8 cellular contexts compared by ENCODE assay signal in genomic region chr1:150162862-150163706, GRCh38. TPM values are rescaled to one million over a fixed set of nuclear protein-coding genes. Genes with fewer than 3 reads are reported as not detected.
DNase-seq lines count a peak whose midpoint lies in the region; ATAC-seq and TF ChIP-seq lines count a peak whose summit lies in the region.

No MANE protein-coding gene starts in this region.

- no peak overlapping the region for H3K27ac Mint-ChIP-seq in activated T-cell treated with anti-CD3 and anti-CD28 coated beads, Interleukin-2, amount 50 U/mL, for 72 hours
- H3K27ac Mint-ChIP-seq in nephron: peak overlapping the region; percentile 97 to 99 (median 99)
- H3K27ac Mint-ChIP-seq in activated CD4-positive, alpha-beta memory T cell treated with anti-CD3 and anti-CD28 coated beads for 36 hours: no peak overlapping the region

- CTCF ChIA-PET in activated CD4-positive, alpha-beta memory T cell treated with anti-CD3 and anti-CD28 coated beads for 36 hours (lab: Charles Lee): interaction anchor here (0.8 to 13.4 kb wide), 2 partner anchors 88 to 200 kb away, joined by 3 to 180 read pairs; no protein-coding TSS in a partner anchor

- H3K4me1 ChIP-seq in HAP-1: peaks cover 16% of the 10 kb centered on the region

- H3K4me3 Mint-ChIP-seq in activated T-cell treated with anti-CD3 and anti-CD28 coated beads, Interleukin-2, amount 50 U/mL, for 72 hours: peak overlapping the region in 1 of 2 donors; percentile 42
- peak overlapping the region; percentile 63 to 73 (median 68) for H3K4me3 Mint-ChIP-seq in nephron
- H3K4me3 Mint-ChIP-seq in activated CD4-positive, alpha-beta memory T cell treated with anti-CD3 and anti-CD28 coated beads for 36 hours: no peak overlapping the region

- POLR2A ChIA-PET in activated CD4-positive, alpha-beta memory T cell treated with anti-CD3 and anti-CD28 coated beads for 36 hours (lab: Charles Lee): interaction anchor here (0.6 to 1.5 kb wide), 3 partner anchors 24 to 276 kb away, joined by 3 to 6 read pairs (median 4); partner anchors contain the start of gene VPS45

- peak; percentile 14 to 19 for ATAC-seq in activated T-cell treated with anti-CD3 and anti-CD28 coated beads, Interleukin-2, amount 50 U/mL, for 72 hours (replicated peaks in 1 of 2)
- ATAC-seq in HG02970 (IDR thresholded peaks at IDR 0.05; ENCODE audit: low FRiP score, unreplicated experiment): no peak

- peaks cover 1 to 2% of the 10 kb centered on the region in 2 donors for H3K36me3 Mint-ChIP-seq in activated T-cell treated with anti-CD3 and anti-CD28 coated beads, Interleukin-2, amount 50 U/mL, for 72 hours (ENCODE audit: insufficient read depth in 2 of 2)
- peaks cover 31% of the 10 kb centered on the region for H3K36me3 Mint-ChIP-seq in nephron (ENCODE audit: low read depth)
- peaks cover 11% of the 10 kb centered on the region for H3K36me3 Mint-ChIP-seq in activated CD4-positive, alpha-beta memory T cell treated with anti-CD3 and anti-CD28 coated beads for 36 hours

- no peaks in the 10 kb centered on the region for H3K9me3 ChIP-seq in HAP-1

- in situ Hi-C loops in HAP-1 (cut with MboI; ENCODE audit: low sequenced_read_pairs): loop anchor here (25.0 kb wide), 1 partner anchor 251 kb away; the partner anchor contains the start of gene SV2A

- H3K9me3 Mint-ChIP-seq in activated T-cell treated with anti-CD3 and anti-CD28 coated beads, Interleukin-2, amount 50 U/mL, for 72 hours: no peaks in the 10 kb centered on the region
- H3K9me3 Mint-ChIP-seq in nephron: no peaks in the 10 kb centered on the region
- no peaks in the 10 kb centered on the region for H3K9me3 Mint-ChIP-seq in activated CD4-positive, alpha-beta memory T cell treated with anti-CD3 and anti-CD28 coated beads for 36 hours

- TF ChIP-seq CTCF in nephron (IDR thresholded peaks at IDR 0.05; ENCODE audit: unreplicated experiment in 3 of 3): peak; percentile 20 to 48 (median 31)

- DNase-seq in HAP-1 (ENCODE audit: low spot score in 2 of 2): peak; percentile 93 to 97
- peak; percentile 96 for DNase-seq in NCI-H2029 (lab: John Stamatoyannopoulos, UW)
- DNase-seq in activated T-cell treated with anti-CD3 and anti-CD28 coated beads, Interleukin-2, amount 50 U/mL, for 72 hours: no peak
- DNase-seq in germinal center (ENCODE audit: low spot score): peak; percentile 48
- DNase-seq in activated CD4-positive, alpha-beta memory T cell treated with anti-CD3 and anti-CD28 coated beads for 36 hours: no peak

- H3K36me3 ChIP-seq in HAP-1 (replicated peaks): peaks cover 8% of the 10 kb centered on the region

- H3K4me1 Mint-ChIP-seq in activated T-cell treated with anti-CD3 and anti-CD28 coated beads, Interleukin-2, amount 50 U/mL, for 72 hours (ENCODE audit: low read depth): peaks cover 68% of the 10 kb centered on the region
- H3K4me1 Mint-ChIP-seq in nephron: peaks cover 75% of the 10 kb centered on the region
- H3K4me1 Mint-ChIP-seq in activated CD4-positive, alpha-beta memory T cell treated with anti-CD3 and anti-CD28 coated beads for 36 hours (ENCODE audit: low read depth): peaks cover 34% of the 10 kb centered on the region

- intact Hi-C loops in activated CD4-positive, alpha-beta memory T cell treated with anti-CD3 and anti-CD28 coated beads for 36 hours (cut with micrococcal nuclease): loop anchor here (5.0 kb wide), 1 partner anchor 166 kb away; no protein-coding TSS in a partner anchor

- no peaks in the 10 kb centered on the region for H3K27me3 ChIP-seq in HAP-1 (ENCODE audit: low read depth)

- no peaks in the 10 kb centered on the region for H3K27me3 Mint-ChIP-seq in activated T-cell treated with anti-CD3 and anti-CD28 coated beads, Interleukin-2, amount 50 U/mL, for 72 hours (ENCODE audit: low read depth)
- no peaks in the 10 kb centered on the region for H3K27me3 Mint-ChIP-seq in nephron (ENCODE audit: low read depth)
- H3K27me3 Mint-ChIP-seq in activated CD4-positive, alpha-beta memory T cell treated with anti-CD3 and anti-CD28 coated beads for 36 hours: no peaks in the 10 kb centered on the region

- peak overlapping the region; percentile 29; the same call in 1 of the 2 replicates for H3K4me3 ChIP-seq in GM08714 (ENCODE audit: low read length)
- peak overlapping the region; percentile 7; the same call in 1 of the 2 replicates for H3K4me3 ChIP-seq in HAP-1

RNA-seq across cellular contexts. Expression of gene PLEKHO1, which starts 13.4 kb away (rescaled TPM):
- 10 to 100 TPM; 21.9 to 42.7 TPM for total RNA-seq in activated T-cell treated with anti-CD3 and anti-CD28 coated beads, Interleukin-2, amount 50 U/mL, for 72 hours
- total RNA-seq in activated CD4-positive, alpha-beta memory T cell treated with anti-CD3 and anti-CD28 coated beads for 36 hours: 10 to 100 TPM; 28.7 to 31.8 TPM

Comparison
In these comparisons a context has a peak if more than half of its experiments do, and no peak if none do; other contexts are left out.
1. DNase-seq: peak in HAP-1 (2 of 2), NCI-H2029 (single experiment) and germinal center (single experiment); none in activated T-cell treated with anti-CD3 and anti-CD28 coated beads, Interleukin-2, amount 50 U/mL, for 72 hours (0 of 2) and activated CD4-positive, alpha-beta memory T cell treated with anti-CD3 and anti-CD28 coated beads for 36 hours (single experiment).
2. H3K27ac Mint-ChIP-seq: peak in nephron (3 of 3); none in activated T-cell treated with anti-CD3 and anti-CD28 coated beads, Interleukin-2, amount 50 U/mL, for 72 hours (single experiment) and activated CD4-positive, alpha-beta memory T cell treated with anti-CD3 and anti-CD28 coated beads for 36 hours (single experiment).